ENCODE assay signal across 1 cellular context in genomic region chr22:26438006-26438405, GRCh38.
TF ChIP-seq lines count a peak whose summit lies in the region.

No MANE protein-coding gene starts in this region.

TF ChIP-seq in GM23338, 12 proteins besides CTCF, POLR2A, EP300 and RAD21 (continued from another document):
- no peak for TF ChIP-seq STAT1 (IDR thresholded peaks at IDR 0.05; ENCODE audit: unreplicated experiment)
- TF ChIP-seq EZH2 (IDR thresholded peaks at IDR 0.05; ENCODE audit: low read depth, unreplicated experiment): no peak
- no peak for TF ChIP-seq POLR2AphosphoS5 (IDR thresholded peaks at IDR 0.05; ENCODE audit: low read depth)
- TF ChIP-seq, protein P1, sequence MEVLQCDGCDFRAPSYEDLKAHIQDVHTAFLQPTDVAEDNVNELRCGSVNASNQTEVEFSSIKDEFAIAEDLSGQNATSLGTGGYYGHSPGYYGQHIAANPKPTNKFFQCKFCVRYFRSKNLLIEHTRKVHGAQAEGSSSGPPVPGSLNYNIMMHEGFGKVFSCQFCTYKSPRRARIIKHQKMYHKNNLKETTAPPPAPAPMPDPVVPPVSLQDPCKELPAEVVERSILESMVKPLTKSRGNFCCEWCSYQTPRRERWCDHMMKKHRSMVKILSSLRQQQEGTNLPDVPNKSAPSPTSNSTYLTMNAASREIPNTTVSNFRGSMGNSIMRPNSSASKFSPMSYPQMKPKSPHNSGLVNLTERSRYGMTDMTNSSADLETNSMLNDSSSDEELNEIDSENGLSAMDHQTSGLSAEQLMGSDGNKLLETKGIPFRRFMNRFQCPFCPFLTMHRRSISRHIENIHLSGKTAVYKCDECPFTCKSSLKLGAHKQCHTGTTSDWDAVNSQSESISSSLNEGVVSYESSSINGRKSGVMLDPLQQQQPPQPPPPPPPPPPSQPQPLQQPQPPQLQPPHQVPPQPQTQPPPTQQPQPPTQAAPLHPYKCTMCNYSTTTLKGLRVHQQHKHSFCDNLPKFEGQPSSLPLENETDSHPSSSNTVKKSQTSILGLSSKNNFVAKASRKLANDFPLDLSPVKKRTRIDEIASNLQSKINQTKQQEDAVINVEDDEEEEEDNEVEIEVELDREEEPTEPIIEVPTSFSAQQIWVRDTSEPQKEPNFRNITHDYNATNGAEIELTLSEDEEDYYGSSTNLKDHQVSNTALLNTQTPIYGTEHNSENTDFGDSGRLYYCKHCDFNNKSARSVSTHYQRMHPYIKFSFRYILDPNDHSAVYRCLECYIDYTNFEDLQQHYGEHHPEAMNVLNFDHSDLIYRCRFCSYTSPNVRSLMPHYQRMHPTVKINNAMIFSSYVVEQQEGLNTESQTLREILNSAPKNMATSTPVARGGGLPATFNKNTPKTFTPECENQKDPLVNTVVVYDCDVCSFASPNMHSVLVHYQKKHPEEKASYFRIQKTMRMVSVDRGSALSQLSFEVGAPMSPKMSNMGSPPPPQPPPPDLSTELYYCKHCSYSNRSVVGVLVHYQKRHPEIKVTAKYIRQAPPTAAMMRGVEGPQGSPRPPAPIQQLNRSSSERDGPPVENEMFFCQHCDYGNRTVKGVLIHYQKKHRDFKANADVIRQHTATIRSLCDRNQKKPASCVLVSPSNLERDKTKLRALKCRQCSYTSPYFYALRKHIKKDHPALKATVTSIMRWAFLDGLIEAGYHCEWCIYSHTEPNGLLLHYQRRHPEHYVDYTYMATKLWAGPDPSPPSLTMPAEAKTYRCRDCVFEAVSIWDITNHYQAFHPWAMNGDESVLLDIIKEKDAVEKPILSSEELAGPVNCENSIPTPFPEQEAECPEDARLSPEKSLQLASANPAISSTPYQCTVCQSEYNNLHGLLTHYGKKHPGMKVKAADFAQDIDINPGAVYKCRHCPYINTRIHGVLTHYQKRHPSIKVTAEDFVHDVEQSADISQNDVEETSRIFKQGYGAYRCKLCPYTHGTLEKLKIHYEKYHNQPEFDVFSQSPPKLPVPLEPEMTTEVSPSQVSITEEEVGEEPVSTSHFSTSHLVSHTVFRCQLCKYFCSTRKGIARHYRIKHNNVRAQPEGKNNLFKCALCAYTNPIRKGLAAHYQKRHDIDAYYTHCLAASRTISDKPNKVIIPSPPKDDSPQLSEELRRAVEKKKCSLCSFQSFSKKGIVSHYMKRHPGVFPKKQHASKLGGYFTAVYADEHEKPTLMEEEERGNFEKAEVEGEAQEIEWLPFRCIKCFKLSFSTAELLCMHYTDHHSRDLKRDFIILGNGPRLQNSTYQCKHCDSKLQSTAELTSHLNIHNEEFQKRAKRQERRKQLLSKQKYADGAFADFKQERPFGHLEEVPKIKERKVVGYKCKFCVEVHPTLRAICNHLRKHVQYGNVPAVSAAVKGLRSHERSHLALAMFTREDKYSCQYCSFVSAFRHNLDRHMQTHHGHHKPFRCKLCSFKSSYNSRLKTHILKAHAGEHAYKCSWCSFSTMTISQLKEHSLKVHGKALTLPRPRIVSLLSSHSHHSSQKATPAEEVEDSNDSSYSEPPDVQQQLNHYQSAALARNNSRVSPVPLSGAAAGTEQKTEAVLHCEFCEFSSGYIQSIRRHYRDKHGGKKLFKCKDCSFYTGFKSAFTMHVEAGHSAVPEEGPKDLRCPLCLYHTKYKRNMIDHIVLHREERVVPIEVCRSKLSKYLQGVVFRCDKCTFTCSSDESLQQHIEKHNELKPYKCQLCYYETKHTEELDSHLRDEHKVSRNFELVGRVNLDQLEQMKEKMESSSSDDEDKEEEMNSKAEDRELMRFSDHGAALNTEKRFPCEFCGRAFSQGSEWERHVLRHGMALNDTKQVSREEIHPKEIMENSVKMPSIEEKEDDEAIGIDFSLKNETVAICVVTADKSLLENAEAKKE (CRISPR knock-in tag; IDR thresholded peaks at IDR 0.05): no peak
- TF ChIP-seq ZNF114 (CRISPR knock-in tag; IDR thresholded peaks at IDR 0.05): no peak
- TF ChIP-seq CREB1 (CRISPR knock-in tag; IDR thresholded peaks at IDR 0.05; ENCODE audit: low read depth): no peak
- no peak for TF ChIP-seq NANOG (IDR thresholded peaks at IDR 0.05; ENCODE audit: borderline replicate concordance)
- no peak for TF ChIP-seq EZH2phosphoT487 (IDR thresholded peaks at IDR 0.05; ENCODE audit: unreplicated experiment)
- TF ChIP-seq, protein P2, sequence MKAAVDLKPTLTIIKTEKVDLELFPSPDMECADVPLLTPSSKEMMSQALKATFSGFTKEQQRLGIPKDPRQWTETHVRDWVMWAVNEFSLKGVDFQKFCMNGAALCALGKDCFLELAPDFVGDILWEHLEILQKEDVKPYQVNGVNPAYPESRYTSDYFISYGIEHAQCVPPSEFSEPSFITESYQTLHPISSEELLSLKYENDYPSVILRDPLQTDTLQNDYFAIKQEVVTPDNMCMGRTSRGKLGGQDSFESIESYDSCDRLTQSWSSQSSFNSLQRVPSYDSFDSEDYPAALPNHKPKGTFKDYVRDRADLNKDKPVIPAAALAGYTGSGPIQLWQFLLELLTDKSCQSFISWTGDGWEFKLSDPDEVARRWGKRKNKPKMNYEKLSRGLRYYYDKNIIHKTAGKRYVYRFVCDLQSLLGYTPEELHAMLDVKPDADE (IDR thresholded peaks at IDR 0.05): no peak
- no peak for TF ChIP-seq REST (IDR thresholded peaks at IDR 0.05; ENCODE audit: unreplicated experiment)
- no peak for TF ChIP-seq JUNB (IDR thresholded peaks at IDR 0.05; ENCODE audit: unreplicated experiment)
